In genomic region chr22:31489632-31490495, GRCh38 we compare ENCODE assay signal across 1 cellular context.
TF ChIP-seq lines count a peak whose summit lies in the region.

Gene EIF4ENIF1, minus strand, starts transcription at chr22:31489842. Its CDS starts 1,124 bp downstream, at chr22:31488718.

TF ChIP-seq in K562, 482 proteins besides CTCF, POLR2A, EP300 and RAD21 (continued from another document and continues in another):
- TF ChIP-seq BHLHE40 (IDR thresholded peaks at IDR 0.05; ENCODE audit: low read length) (peak; percentile 46; the same call in 1 of the 2 replicates), ZNF398 (CRISPR knock-in tag; IDR thresholded peaks at IDR 0.05) (no peak), ZBTB34 (CRISPR knock-in tag; IDR thresholded peaks at IDR 0.05) (no peak), ATF7 (IDR thresholded peaks at IDR 0.05) (peak; percentile 34; the same call in 1 of the 2 replicates), ZNF780A (CRISPR knock-in tag; IDR thresholded peaks at IDR 0.05) (no peak), GABPB2 (CRISPR knock-in tag; conservative IDR thresholded peaks at IDR 0.05) (no peak), SAP30 (IDR thresholded peaks at IDR 0.05; ENCODE audit: borderline replicate concordance, insufficient read depth, low read depth, low read length, poor library complexity, severe bottlenecking) (peak; percentile 54), ZNF384 (IDR thresholded peaks at IDR 0.05; ENCODE audit: low read depth, low read length) (no peak), MAX (CRISPR knock-in tag; IDR thresholded peaks at IDR 0.05) (peak; percentile 37; the same call in 1 of the 2 replicates), ZBED1 (IDR thresholded peaks at IDR 0.05) (peak; percentile 24; the same call in 1 of the 2 replicates), MNT (conservative IDR thresholded peaks at IDR 0.05) (peak; percentile 52 to 78; a peak in 3 of 4 replicates), MYNN (IDR thresholded peaks at IDR 0.05) (no peak), MYNN (CRISPR knock-in tag; IDR thresholded peaks at IDR 0.05) (no peak), RBFOX2 (IDR thresholded peaks at IDR 0.05; ENCODE audit: low read depth, low read length) (peak; percentile 89), ZNF699 (CRISPR knock-in tag; IDR thresholded peaks at IDR 0.05; ENCODE audit: insufficient replicate concordance) (no peak), ZNF764 (CRISPR knock-in tag; IDR thresholded peaks at IDR 0.05; ENCODE audit: low read depth) (no peak), TAF1 (IDR thresholded peaks at IDR 0.05; ENCODE audit: control insufficient read depth, extremely low read depth, insufficient read depth, low read length, severe bottlenecking) (peak; percentile 59), MBD2 (IDR thresholded peaks at IDR 0.05; ENCODE audit: borderline replicate concordance, low read depth) (peak; percentile 35; the same call in 1 of the 2 replicates), GATAD2B (IDR thresholded peaks at IDR 0.05; ENCODE audit: borderline replicate concordance) (peak; percentile 88), KDM5B (IDR thresholded peaks at IDR 0.05; ENCODE audit: insufficient replicate concordance, low read depth, low read length) (peak; percentile 48), NFE2 (IDR thresholded peaks at IDR 0.05; ENCODE audit: low read depth) (peak; percentile 93), GMEB1 (CRISPR knock-in tag; IDR thresholded peaks at IDR 0.05) (peak; percentile 35), GABPA (tag; conservative IDR thresholded peaks at IDR 0.05; ENCODE audit: low read depth) (peak; percentile 78), RBBP5 (IDR thresholded peaks at IDR 0.05; ENCODE audit: borderline replicate concordance, insufficient read depth, low read length, poor library complexity, severe bottlenecking) (peak; percentile 84), ZNF639 (CRISPR knock-in tag; conservative IDR thresholded peaks at IDR 0.05 in 1 of 2, IDR thresholded peaks at IDR 0.05 in 1 of 2) (peak in 1 of 2 experiments; percentile 56; a peak in 1 of 4 replicates), POLR2AphosphoS5 (IDR thresholded peaks at IDR 0.05; ENCODE audit: control insufficient read depth, insufficient read depth, low read depth, low read length) (peak; percentile 43; the same call in 1 of the 2 replicates), NR2C2 (CRISPR knock-in tag; IDR thresholded peaks at IDR 0.05) (0 out of 2 replicates have a peak, but pooled peaks have one; percentile 12), NR2C2 (tag; IDR thresholded peaks at IDR 0.05) (peak; percentile 73), SMARCA5 (IDR thresholded peaks at IDR 0.05) (no peak), RBM34 (IDR thresholded peaks at IDR 0.05; ENCODE audit: borderline replicate concordance, insufficient read depth, low read length) (no peak), TAF9B (IDR thresholded peaks at IDR 0.05; ENCODE audit: partially characterized antibody) (no peak), ZNF444 (CRISPR knock-in tag; IDR thresholded peaks at IDR 0.05) (peak; percentile 60; the same call in 1 of the 2 replicates), ZNF592 (IDR thresholded peaks at IDR 0.05) (0 out of 2 replicates have a peak, but pooled peaks have one; percentile 16), PCBP1 (IDR thresholded peaks at IDR 0.05; ENCODE audit: low read depth, low read length, poor library complexity, severe bottlenecking) (peak; percentile 61), NCOA2 (IDR thresholded peaks at IDR 0.05; ENCODE audit: partially characterized antibody in 2 of 2) (peak in 1 of 2 experiments; percentile 96), ZNF589 (CRISPR knock-in tag; IDR thresholded peaks at IDR 0.05; ENCODE audit: low read depth) (0 out of 2 replicates have a peak, but pooled peaks have one; percentile 20), ZNF395 (CRISPR knock-in tag; IDR thresholded peaks at IDR 0.05) (peak; percentile 58; the same call in 1 of the 2 replicates), CHD1 (IDR thresholded peaks at IDR 0.05; ENCODE audit: low read length) (peak; percentile 64), TBP (optimal IDR thresholded peaks at IDR 0.05; ENCODE audit: low read depth, low read length) (peak; percentile 61), TCFL5 (CRISPR knock-in tag; conservative IDR thresholded peaks at IDR 0.05) (no peak), ARID4B (CRISPR knock-in tag; IDR thresholded peaks at IDR 0.05) (peak; percentile 85), L3MBTL2 (IDR thresholded peaks at IDR 0.05) (peak; percentile 57), RCOR1 (IDR thresholded peaks at IDR 0.05; ENCODE audit: borderline replicate concordance in 1 of 2, low read depth in 2 of 2, low read length in 2 of 2) (no peak; a peak in 1 of 4 replicates), ZBTB1 (CRISPR knock-in tag; IDR thresholded peaks at IDR 0.05; ENCODE audit: borderline replicate concordance, low read depth) (peak; percentile 45; the same call in 1 of the 2 replicates), CXXC5 (CRISPR knock-in tag; IDR thresholded peaks at IDR 0.05) (peak; percentile 79), POLR2G (IDR thresholded peaks at IDR 0.05; ENCODE audit: low read depth, low read length) (peak; percentile 90)
